ENCODE assay signal across 8 cellular contexts in the genomic region with DNA sequence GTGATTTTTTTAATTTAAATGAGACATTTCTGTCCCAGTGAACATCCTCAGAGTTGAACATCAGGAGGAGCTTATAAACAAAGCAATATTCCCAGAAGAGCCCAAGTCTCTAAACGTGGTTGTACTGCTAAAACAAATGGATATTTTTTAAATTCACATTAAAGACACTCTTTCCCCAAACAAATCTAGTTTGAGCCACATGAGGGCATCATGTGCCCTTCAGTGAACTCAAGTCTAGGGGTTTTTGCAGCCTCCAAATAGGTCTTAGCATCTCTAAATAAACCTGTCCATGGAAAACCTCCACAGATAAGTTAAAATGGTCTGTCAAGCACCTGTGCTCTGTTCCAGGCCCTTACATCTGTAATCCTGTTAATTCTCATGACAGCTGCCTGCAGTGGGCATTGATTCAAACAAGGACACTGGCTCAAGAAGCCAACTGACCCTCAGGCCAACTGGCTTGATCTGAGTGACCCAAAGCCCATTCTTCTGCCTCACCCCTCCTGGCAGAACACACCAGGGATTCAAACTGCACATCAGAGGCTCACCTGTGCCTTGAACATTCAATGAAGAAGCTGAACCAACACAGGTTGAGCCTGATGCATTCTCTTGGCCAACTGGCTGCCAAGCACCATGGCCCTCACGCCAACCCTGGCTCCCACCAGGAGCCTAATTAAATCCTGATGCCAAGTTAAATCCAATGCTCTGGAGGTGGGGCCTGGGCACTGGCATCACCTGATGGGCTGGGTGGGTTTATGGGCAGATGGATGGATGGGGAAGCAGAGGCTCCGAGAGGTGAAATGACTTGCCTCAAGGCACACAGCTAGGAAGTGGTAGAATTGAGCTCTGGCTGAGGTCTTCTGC. TPM values are rescaled to one million over a fixed set of nuclear protein-coding genes. Genes with fewer than 3 reads are reported as not detected.
DNase-seq lines count a peak whose midpoint lies in the region; ATAC-seq and TF ChIP-seq lines count a peak whose summit lies in the region.

No MANE protein-coding gene starts in this region.

- H3K4me3 Mint-ChIP-seq in activated T-cell treated with anti-CD3 and anti-CD28 coated beads, Interleukin-2, amount 50 U/mL, for 72 hours: peak overlapping the region in 1 of 2 donors; percentile 8
- no peak overlapping the region for H3K4me3 Mint-ChIP-seq in activated T-cell treated with anti-CD3 and anti-CD28 coated beads, Interleukin-2, amount 50 U/mL, for 4 hours

- peaks cover 14 to 20% of the 10 kb centered on the region in 2 donors for H3K36me3 Mint-ChIP-seq in activated T-cell treated with anti-CD3 and anti-CD28 coated beads, Interleukin-2, amount 50 U/mL, for 72 hours (ENCODE audit: insufficient read depth in 2 of 2)
- H3K36me3 Mint-ChIP-seq in activated T-cell treated with anti-CD3 and anti-CD28 coated beads, Interleukin-2, amount 50 U/mL, for 4 hours (ENCODE audit: insufficient read depth): peaks cover 36% of the 10 kb centered on the region

- no peak for TF ChIP-seq POLR2A in erythroblast (IDR thresholded peaks at IDR 0.05; ENCODE audit: low read length)

- no peak for ATAC-seq in activated T-cell treated with anti-CD3 and anti-CD28 coated beads, Interleukin-2, amount 50 U/mL, for 72 hours (replicated peaks in 1 of 2)
- no peak for ATAC-seq in activated T-cell treated with anti-CD3 and anti-CD28 coated beads, Interleukin-2, amount 50 U/mL, for 4 hours
- ATAC-seq in GM21390 (IDR thresholded peaks at IDR 0.05; ENCODE audit: unreplicated experiment): no peak

- DNase-seq in activated T-cell treated with anti-CD3 and anti-CD28 coated beads, Interleukin-2, amount 50 U/mL, for 72 hours: no peak
- DNase-seq in activated T-cell treated with anti-CD3 and anti-CD28 coated beads, Interleukin-2, amount 50 U/mL, for 4 hours: no peak
- DNase-seq in OCI-M1 (lab: John Stamatoyannopoulos, UW): peak; percentile 40
- peak; percentile 19 to 35 for DNase-seq in erythroblast (lab: John Stamatoyannopoulos, UW)
- DNase-seq in superior temporal gyrus (ENCODE audit: extremely low spot score): peak; percentile 69
- no peak for DNase-seq in NCI-H2227 (lab: John Stamatoyannopoulos, UW; ENCODE audit: unreplicated experiment)
- DNase-seq in OCI-M2 (lab: John Stamatoyannopoulos, UW; ENCODE audit: unreplicated experiment): no peak

- H3K27me3 Mint-ChIP-seq in activated T-cell treated with anti-CD3 and anti-CD28 coated beads, Interleukin-2, amount 50 U/mL, for 72 hours (ENCODE audit: low read depth): peaks cover 16% of the 10 kb centered on the region
- H3K27me3 Mint-ChIP-seq in activated T-cell treated with anti-CD3 and anti-CD28 coated beads, Interleukin-2, amount 50 U/mL, for 4 hours (ENCODE audit: low read depth): no peaks in the 10 kb centered on the region

- peaks cover 94% of the 10 kb centered on the region for H3K4me1 Mint-ChIP-seq in activated T-cell treated with anti-CD3 and anti-CD28 coated beads, Interleukin-2, amount 50 U/mL, for 72 hours (ENCODE audit: low read depth)
- H3K4me1 Mint-ChIP-seq in activated T-cell treated with anti-CD3 and anti-CD28 coated beads, Interleukin-2, amount 50 U/mL, for 4 hours (ENCODE audit: low read depth): peaks cover 88% of the 10 kb centered on the region

- H3K27ac Mint-ChIP-seq in activated T-cell treated with anti-CD3 and anti-CD28 coated beads, Interleukin-2, amount 50 U/mL, for 72 hours: peak overlapping the region; percentile 58

- no peaks in the 10 kb centered on the region for H3K9me3 Mint-ChIP-seq in activated T-cell treated with anti-CD3 and anti-CD28 coated beads, Interleukin-2, amount 50 U/mL, for 72 hours
- no peaks in the 10 kb centered on the region for H3K9me3 Mint-ChIP-seq in activated T-cell treated with anti-CD3 and anti-CD28 coated beads, Interleukin-2, amount 50 U/mL, for 4 hours

RNA-seq across cellular contexts. Expression of a gene that starts 8.6 kb away (rescaled TPM):
- 100 to 1,000 TPM; 115 to 139 TPM for total RNA-seq in activated T-cell treated with anti-CD3 and anti-CD28 coated beads, Interleukin-2, amount 50 U/mL, for 72 hours
- 10 to 100 TPM; 62.6 to 90.1 (median 78.7) TPM for total RNA-seq in activated T-cell treated with anti-CD3 and anti-CD28 coated beads, Interleukin-2, amount 50 U/mL, for 4 hours

RNA-seq across cellular contexts. Expression of a gene that starts 10.0 kb away (rescaled TPM):
- 10 to 100 TPM; 75.7 to 78.8 TPM for total RNA-seq in activated T-cell treated with anti-CD3 and anti-CD28 coated beads, Interleukin-2, amount 50 U/mL, for 72 hours
- total RNA-seq in activated T-cell treated with anti-CD3 and anti-CD28 coated beads, Interleukin-2, amount 50 U/mL, for 4 hours: 10 to 100 TPM; 83.0 to 92.1 (median 89.4) TPM

RNA-seq across cellular contexts. Expression of a gene that starts 26.9 kb away (rescaled TPM):
- total RNA-seq in activated T-cell treated with anti-CD3 and anti-CD28 coated beads, Interleukin-2, amount 50 U/mL, for 72 hours: under 1 TPM; 0.65 to 0.74 TPM
- under 1 TPM in 2 of 3 donors, not detected in 1; 0.08 to 0.54 TPM for total RNA-seq in activated T-cell treated with anti-CD3 and anti-CD28 coated beads, Interleukin-2, amount 50 U/mL, for 4 hours

RNA-seq across cellular contexts. Expression of a gene that starts 55.9 kb away (rescaled TPM):
- 1 to 10 TPM; 4.0 to 7.7 TPM for total RNA-seq in activated T-cell treated with anti-CD3 and anti-CD28 coated beads, Interleukin-2, amount 50 U/mL, for 72 hours
- total RNA-seq in activated T-cell treated with anti-CD3 and anti-CD28 coated beads, Interleukin-2, amount 50 U/mL, for 4 hours: 1 to 10 TPM; 6.2 to 9.2 (median 6.9) TPM

Comparison
In these comparisons a context has a peak if more than half of its experiments do, and no peak if none do; other contexts are left out.
1. DNase-seq: peak in OCI-M1 (single experiment), erythroblast (2 of 2) and superior temporal gyrus (single experiment); none in activated T-cell treated with anti-CD3 and anti-CD28 coated beads, Interleukin-2, amount 50 U/mL, for 72 hours (0 of 2), activated T-cell treated with anti-CD3 and anti-CD28 coated beads, Interleukin-2, amount 50 U/mL, for 4 hours (single experiment), NCI-H2227 (single experiment) and OCI-M2 (single experiment).